24 cellular contexts compared by ENCODE assay signal in genomic region chr20:40717343-40717865, GRCh38. TPM values are rescaled to one million over a fixed set of nuclear protein-coding genes. Genes with fewer than 3 reads are reported as not detected.
"Had no signal": no experiment of that assay in that cellular context is flagged by ENCODE, and none has a peak within 500 bp of the region (broad histone marks: within the 10 kb centered on the region; RNA-seq: fewer than 3 reads in every experiment).

No MANE protein-coding gene starts in this region.

- DNase-seq: activated CD4-positive, alpha-beta T cell treated with anti-CD3 and anti-CD28 coated beads, Interleukin-2, amount 10 ng/mL, durations not matched to agents 7 days and 5 days; activated CD4-positive, CD25-positive, alpha-beta regulatory T cell treated with anti-CD3 and anti-CD28 coated beads, Interleukin-2, amount 50 U/mL, for 72 hours; activated CD8-positive, alpha-beta memory T cell treated with anti-CD3 and anti-CD28 coated beads, Interleukin-2, amount 10 ng/mL, durations not matched to agents 7 days and 5 days; activated CD8-positive, alpha-beta T cell treated with anti-CD3 and anti-CD28 coated beads, Interleukin-2, amount 10 ng/mL, durations not matched to agents 7 days and 5 days; activated naive CD4-positive, alpha-beta T cell; activated T-cell treated with anti-CD3 and anti-CD28 coated beads, Interleukin-2, amount 50 U/mL, for 48 hours; cerebellar nuclear complex; colonic mucosa; effector CD8-positive, alpha-beta T cell; erythroblast; hippocampal formation; immature natural killer cell; kidney; left colon; midbrain; naive thymus-derived CD4-positive, alpha-beta T cell; nucleus accumbens; pancreas; psoas muscle; stimulated activated naive CD4-positive, alpha-beta T cell treated with Interleukin-2 at 50 U/mL for 16 hours; T-helper 2 cell had no signal

- H3K4me3 ChIP-seq: colonic mucosa, pancreas, psoas muscle, tibial nerve had no signal

- H3K36me3 ChIP-seq: colonic mucosa, pancreas, tibial nerve had no signal

- H3K9me3 ChIP-seq: colonic mucosa, pancreas, psoas muscle, tibial nerve had no signal

- H3K27me3 ChIP-seq: colonic mucosa had no signal

- H3K4me1 ChIP-seq: colonic mucosa, pancreas, psoas muscle, tibial nerve had no signal

- ATAC-seq: activated CD8-positive, alpha-beta memory T cell treated with anti-CD3 and anti-CD28 coated beads, Interleukin-2, amount 10 ng/mL, durations not matched to agents 7 days and 5 days; activated CD8-positive, alpha-beta T cell treated with anti-CD3 and anti-CD28 coated beads, Interleukin-2, amount 10 ng/mL, durations not matched to agents 7 days and 5 days; activated naive CD4-positive, alpha-beta T cell treated with anti-CD3 and anti-CD28 coated beads, Interleukin-2, amount 50 U/mL, for 72 hours; left colon; naive thymus-derived CD4-positive, alpha-beta T cell; pancreas; psoas muscle had no signal

- H3K27ac ChIP-seq: colonic mucosa, pancreas, psoas muscle, tibial nerve had no signal

- FAIRE-seq: endometrium, kidney, pancreas had no signal

RNA-seq across cellular contexts. Expression of gene MAFB, which starts 28.4 kb away (rescaled TPM):
- total RNA-seq: activated CD4-positive, alpha-beta T cell treated with anti-CD3 and anti-CD28 coated beads, Interleukin-2, amount 10 ng/mL, durations not matched to agents 7 days and 5 days had no signal
- polyA plus RNA-seq: naive thymus-derived CD4-positive, alpha-beta T cell had no signal
